Comparison of ENCODE assay signal across 12 cellular contexts in genomic region chr2:180523629-180524340, GRCh38.
DNase-seq lines count a peak whose midpoint lies in the region; ATAC-seq and TF ChIP-seq lines count a peak whose summit lies in the region.
"Had no signal": no experiment of that assay in that cellular context is flagged by ENCODE, and none has a peak within 500 bp of the region (broad histone marks: within the 10 kb centered on the region; RNA-seq: fewer than 3 reads in every experiment).

No MANE protein-coding gene starts in this region.

- no peaks in the 10 kb centered on the region for H3K27me3 ChIP-seq in adrenal gland
- H3K27me3 ChIP-seq: pancreas, upper lobe of left lung had no signal

- 42 to 57% (median 54%) methylated on average over 6 of the region's 6 CpGs for WGBS in adrenal gland, 4 donors

- ATAC-seq in HG03460 (IDR thresholded peaks at IDR 0.05; ENCODE audit: unreplicated experiment) (no peak), left lobe of liver (no peak)

- H3K36me3 ChIP-seq in adrenal gland (replicated peaks in 1 of 2), result no peaks in the 10 kb centered on the region
- H3K36me3 ChIP-seq: pancreas, upper lobe of left lung had no signal

- no peak overlapping the region for H3K27ac ChIP-seq in adrenal gland
- H3K27ac ChIP-seq: pancreas, upper lobe of left lung had no signal

- TF ChIP-seq POLR2A in adrenal gland (IDR thresholded peaks at IDR 0.05), result no peak

- DNase-seq in AG08396 (ENCODE audit: low spot score), result peak; percentile 66
- peak; percentile 12 for DNase-seq in HT-29 (ENCODE audit: low spot score)
- peak; percentile 76 for DNase-seq in amniotic epithelial cell (ENCODE audit: low read depth)
- peak; percentile 92 for DNase-seq in iris pigment epithelial cell (ENCODE audit: low read depth)
- DNase-seq in adrenal gland, result no peak
- DNase-seq in left lobe of liver (ENCODE audit: low spot score), result no peak
- no peak for DNase-seq in T-helper 1 cell
- DNase-seq: amygdala, Karpas-422, pancreas, upper lobe of left lung had no signal

- no peaks in the 10 kb centered on the region for H3K4me1 ChIP-seq in adrenal gland (replicated peaks in 1 of 2)
- H3K4me1 ChIP-seq: pancreas, upper lobe of left lung had no signal

- intact Hi-C loops in adrenal gland (cut with DNase I), result no loop called here

- no peak overlapping the region for H3K4me3 ChIP-seq in adrenal gland
- H3K4me3 ChIP-seq: pancreas, upper lobe of left lung had no signal

- H3K9me3 ChIP-seq in adrenal gland (replicated peaks in 1 of 3), result no peaks in the 10 kb centered on the region
- H3K9me3 ChIP-seq: pancreas, upper lobe of left lung had no signal

- TF ChIP-seq CTCF in adrenal gland (IDR thresholded peaks at IDR 0.05), result no peak

Comparison
In these comparisons a context has a peak if more than half of its experiments do, and no peak if none do; other contexts are left out.
1. DNase-seq: peak in AG08396 (single experiment), HT-29 (single experiment), amniotic epithelial cell (single experiment) and iris pigment epithelial cell (single experiment); none in adrenal gland (0 of 7), left lobe of liver (single experiment) and T-helper 1 cell (0 of 5).